8 cellular contexts compared by ENCODE assay signal in the genomic region with DNA sequence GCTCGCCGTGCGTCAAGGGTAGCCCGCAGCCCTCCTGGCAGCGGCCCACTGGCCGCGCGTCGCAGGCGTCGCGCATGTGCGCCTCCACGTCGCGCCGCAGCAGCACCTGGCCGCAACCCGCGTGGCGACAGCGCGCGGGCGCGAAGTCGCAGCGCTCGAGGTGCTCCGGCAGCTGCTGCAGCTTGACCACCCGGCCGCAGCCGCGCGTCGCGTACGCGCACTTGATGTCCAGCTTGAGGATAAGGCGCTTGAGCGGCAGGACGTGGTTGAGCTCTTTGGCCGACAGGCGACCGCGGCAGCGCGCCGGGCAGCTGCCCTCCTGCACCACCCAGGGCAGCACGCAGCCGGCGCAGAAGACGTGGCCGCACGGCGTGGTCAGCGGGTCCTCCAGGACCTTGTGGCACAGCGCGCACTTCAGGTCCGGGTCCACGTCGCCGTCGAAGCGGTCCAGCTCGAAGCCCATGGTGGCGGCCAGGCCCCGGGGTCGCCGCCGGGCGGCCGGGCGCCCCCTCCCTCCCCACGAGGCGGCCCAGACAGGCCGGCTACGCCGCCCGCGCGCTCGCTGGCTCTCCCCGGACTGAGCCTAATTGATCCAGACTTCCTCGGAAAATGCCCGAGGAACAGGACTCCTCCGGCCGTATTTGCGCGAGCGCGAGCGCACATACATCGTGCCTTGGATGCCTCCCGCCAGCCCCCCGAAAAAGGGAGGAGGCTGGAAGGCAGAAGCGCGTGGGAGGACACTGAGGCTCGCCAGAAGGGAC. TPM values are rescaled to one million over a fixed set of nuclear protein-coding genes. Genes with fewer than 3 reads are reported as not detected.
DNase-seq lines count a peak whose midpoint lies in the region; ATAC-seq lines count a peak whose summit lies in the region.

A gene (minus strand): TSS at position 579 of the 761 bp plus-strand sequence.

- peak within 1 kb of the TSS; percentile 70 for H3K9ac ChIP-seq in endocrine pancreas (ENCODE audit: control insufficient read depth, insufficient read depth, low read length)

- H3K36me3 ChIP-seq in endocrine pancreas (ENCODE audit: control insufficient read depth, insufficient read depth, low read length): no peaks in the 10 kb centered on the region

- H3K4me1 ChIP-seq in endocrine pancreas (ENCODE audit: control insufficient read depth, insufficient read depth, low read length): no peaks in the 10 kb centered on the region

- peak within 1 kb of the TSS; percentile 91 for H3K4me3 ChIP-seq in endocrine pancreas (ENCODE audit: control insufficient read depth, insufficient read depth, low read length)

- H3K27me3 ChIP-seq in endocrine pancreas (ENCODE audit: control insufficient read depth, insufficient read depth, low read length): no peaks in the 10 kb centered on the region

- DNase-seq in Ammon's horn (ENCODE audit: low spot score): peak; percentile 44
- DNase-seq in NCI-H2227 (lab: John Stamatoyannopoulos, UW; ENCODE audit: unreplicated experiment): peak; percentile 72
- peak; percentile 70 for DNase-seq in medulla oblongata (ENCODE audit: extremely low spot score)
- DNase-seq in ureter (ENCODE audit: low spot score): peak; percentile 64
- no peak for DNase-seq in DMS79 treated with DMSO at 0.1 percent for 48 hours (lab: John Stamatoyannopoulos, UW)
- no peak for DNase-seq in effector CD4-positive, alpha-beta T cell

- ATAC-seq in HG02870 (IDR thresholded peaks at IDR 0.05; ENCODE audit: unreplicated experiment): no peak

- no peaks in the 10 kb centered on the region for H3K9me3 ChIP-seq in endocrine pancreas (ENCODE audit: control insufficient read depth, low read length)

RNA-seq across cellular contexts. Expression of the gene that starts here (rescaled TPM):
- 38.3 TPM for total RNA-seq in ureter

Comparison
In these comparisons a context has a peak if more than half of its experiments do, and no peak if none do; other contexts are left out.
1. DNase-seq: peak in Ammon's horn (single experiment), NCI-H2227 (single experiment), medulla oblongata (single experiment) and ureter (single experiment); none in DMS79 treated with DMSO at 0.1 percent for 48 hours (single experiment) and effector CD4-positive, alpha-beta T cell (single experiment).